11 cellular contexts compared by ENCODE assay signal in the genomic region with DNA sequence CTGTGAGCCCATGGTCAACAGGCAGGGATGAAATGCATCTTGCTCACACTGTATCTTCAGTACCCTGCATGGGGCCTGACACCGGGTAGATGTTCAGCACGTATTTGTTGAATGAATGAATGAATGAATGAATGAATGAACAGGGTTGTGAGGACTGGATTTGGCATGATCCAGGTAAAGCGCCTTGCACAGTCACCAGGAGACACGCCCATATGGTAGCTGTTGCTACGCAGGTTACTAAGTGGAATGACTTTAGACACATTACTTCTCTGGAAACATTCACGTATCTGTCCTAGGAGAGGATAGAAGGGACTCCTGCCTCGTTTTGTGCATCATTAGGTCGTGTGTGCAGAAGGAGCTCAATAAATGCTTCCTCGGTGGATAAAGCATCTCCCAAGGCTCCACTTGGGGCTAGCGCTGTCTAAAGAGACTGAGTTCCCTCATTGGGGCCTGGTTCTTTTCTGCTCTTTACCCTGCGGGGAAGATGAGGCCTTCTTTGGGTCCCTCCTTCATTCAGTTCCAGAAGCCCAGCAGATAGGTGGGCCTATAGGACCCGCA. TPM values are rescaled to one million over a fixed set of nuclear protein-coding genes. Genes with fewer than 3 reads are reported as not detected.
A peak's percentile ranks its signal among the peaks of the same experiment; 100 is the strongest.
DNase-seq lines count a peak whose midpoint lies in the region; ATAC-seq, FAIRE-seq and TF ChIP-seq lines count a peak whose summit lies in the region.
"Had no signal": no experiment of that assay in that cellular context is flagged by ENCODE, and none has a peak within 500 bp of the region (broad histone marks: within the 10 kb centered on the region; RNA-seq: fewer than 3 reads in every experiment).

No MANE protein-coding gene starts in this region.

- POLR2A ChIA-PET in RWPE1 (lab: Yijun Ruan, JAX; ENCODE audit: low non-redundant PET) = no interaction called here

- 73 to 81% methylated on average over 10 to 12 of the region's 12 CpGs for WGBS in mesodermal cell (ENCODE audit: insufficient coverage in 2 of 2), 2 experiments
- WGBS in small intestine, 3 donors = 52 to 73% (median 65%) methylated on average over 12 of the region's 12 CpGs

- no peaks in the 10 kb centered on the region for H3K36me3 Mint-ChIP-seq in type B pancreatic cell

- H3K4me3 Mint-ChIP-seq in type B pancreatic cell = peak overlapping the region; percentile 88

- H3K4me3 ChIP-seq in cardiac muscle cell (peak overlapping the region; percentile 95), mesodermal cell (ENCODE audit: extremely low read depth, insufficient read depth, low read length, poor library complexity, severe bottlenecking) (peak overlapping the region; percentile 44), small intestine (ENCODE audit: low read depth in 1 of 2, low read length in 2 of 2) (no peak overlapping the region)

- H3K4me1 ChIP-seq in cardiac muscle cell (ENCODE audit: low read depth) = no peaks in the 10 kb centered on the region
- no peaks in the 10 kb centered on the region for H3K4me1 ChIP-seq in mesodermal cell (ENCODE audit: control insufficient read depth, insufficient read depth, low read length, poor library complexity, severe bottlenecking)
- no peaks in the 10 kb centered on the region for H3K4me1 ChIP-seq in small intestine (ENCODE audit: control insufficient read depth in 2 of 2, insufficient read depth in 1 of 2, low read depth in 1 of 2, low read length in 1 of 2)

- H3K27me3 ChIP-seq in cardiac muscle cell = peaks cover 19% of the 10 kb centered on the region
- H3K27me3 ChIP-seq in small intestine (ENCODE audit: control insufficient read depth in 2 of 2, insufficient read depth in 2 of 2, low read length in 2 of 2) = peaks cover 3 to 7% of the 10 kb centered on the region in 2 donors

- H3K4me1 Mint-ChIP-seq in type B pancreatic cell (ENCODE audit: unreplicated experiment) = peaks cover 13% of the 10 kb centered on the region

- DNase-seq in cardiac muscle cell (ENCODE audit: low read depth in 1 of 2, low spot score in 1 of 2) = no peak
- no peak for DNase-seq in Right ventricle myocardium superior
- no peak for DNase-seq in type B pancreatic cell (ENCODE audit: extremely low spot score, unreplicated experiment)
- no peak for DNase-seq in RWPE1 (ENCODE audit: low spot score)
- no peak for DNase-seq in small intestine
- no peak for DNase-seq in DMS53 treated with DMSO at 0.1 percent for 48 hours (lab: John Stamatoyannopoulos, UW; ENCODE audit: unreplicated experiment)
- DNase-seq: NCI-H69 had no signal

- ATAC-seq in Right ventricle myocardium superior (ENCODE audit: poor library complexity) = no peak

- H3K27me3 Mint-ChIP-seq in type B pancreatic cell = peaks cover 46% of the 10 kb centered on the region

- intact Hi-C loops in Right ventricle myocardium superior (cut with DNase I) = no loop called here

- H3K9me3 ChIP-seq in cardiac muscle cell (ENCODE audit: low read depth) (no peaks in the 10 kb centered on the region), mesodermal cell (ENCODE audit: control insufficient read depth, low read length) (no peaks in the 10 kb centered on the region), small intestine (ENCODE audit: control insufficient read depth, low read depth) (no peaks in the 10 kb centered on the region)

- CTCF ChIA-PET in RWPE1 (lab: Yijun Ruan, JAX) = interaction anchor here (1.7 kb wide), 1 partner anchor 12 kb away, joined by 7 read pairs; no protein-coding TSS in a partner anchor

- H3K9me3 Mint-ChIP-seq in type B pancreatic cell = no peaks in the 10 kb centered on the region

- peak overlapping the region; percentile 32 for H3K27ac Mint-ChIP-seq in type B pancreatic cell

- TF ChIP-seq CTCF in cardiac muscle cell (IDR thresholded peaks at IDR 0.05; ENCODE audit: low read depth, low read length) (no peak), type B pancreatic cell (conservative IDR thresholded peaks at IDR 0.05) (no peak), RWPE1 (conservative IDR thresholded peaks at IDR 0.05; ENCODE audit: low read depth) (no peak)

- H3K36me3 ChIP-seq in cardiac muscle cell = no peaks in the 10 kb centered on the region
- no peaks in the 10 kb centered on the region for H3K36me3 ChIP-seq in mesodermal cell (ENCODE audit: control insufficient read depth, insufficient read depth, low read length)
- H3K36me3 ChIP-seq in small intestine (ENCODE audit: control insufficient read depth in 2 of 2, insufficient read depth in 2 of 2, low read length in 2 of 2) = no peaks in the 10 kb centered on the region

- no peak for FAIRE-seq in small intestine (lab: Jason Lieb, UNC)
- FAIRE-seq: D721Med, urothelium cell line had no signal

- peak overlapping the region; percentile 60 for H3K27ac ChIP-seq in cardiac muscle cell
- peak overlapping the region; percentile 86 for H3K27ac ChIP-seq in angular gyrus (ENCODE audit: low read depth, low read length)
- H3K27ac ChIP-seq in mesodermal cell (ENCODE audit: low read depth, low read length, severe bottlenecking) = no peak overlapping the region
- H3K27ac ChIP-seq in RWPE1 = no peak overlapping the region
- no peak overlapping the region for H3K27ac ChIP-seq in small intestine (ENCODE audit: low read depth in 1 of 2, low read length in 1 of 2)

RNA-seq across cellular contexts. Expression of gene NDUFS5, which starts 54.2 kb away (rescaled TPM):
- 978 and 1,045 TPM in 2 replicates for total RNA-seq in cardiac muscle cell
- polyA plus RNA-seq in cardiac muscle cell = 921 and 1,004 TPM in 2 replicates
- 728 TPM for total RNA-seq in Right ventricle myocardium superior
- 433 TPM for polyA plus RNA-seq in mesodermal cell (2013, experiment 1 of 2)
- 442 TPM for polyA plus RNA-seq in mesodermal cell (2013, experiment 2 of 2)
- total RNA-seq in type B pancreatic cell (ENCODE audit: low replicate concordance) = 212 and 252 TPM in 2 replicates
- polyA plus RNA-seq in small intestine = 100 to 1,000 TPM; 472 to 696 (median 574) TPM

Comparison
In these comparisons a context has a peak if more than half of its experiments do, and no peak if none do; other contexts are left out.
1. H3K27ac ChIP-seq: peak in cardiac muscle cell (single experiment) and angular gyrus (single experiment); none in mesodermal cell (single experiment), RWPE1 (single experiment) and small intestine (0 of 2).
2. H3K4me3 ChIP-seq: peak in cardiac muscle cell (single experiment) and mesodermal cell (single experiment); none in small intestine (0 of 2).